24 cellular contexts compared by ENCODE assay signal in the genomic region with DNA sequence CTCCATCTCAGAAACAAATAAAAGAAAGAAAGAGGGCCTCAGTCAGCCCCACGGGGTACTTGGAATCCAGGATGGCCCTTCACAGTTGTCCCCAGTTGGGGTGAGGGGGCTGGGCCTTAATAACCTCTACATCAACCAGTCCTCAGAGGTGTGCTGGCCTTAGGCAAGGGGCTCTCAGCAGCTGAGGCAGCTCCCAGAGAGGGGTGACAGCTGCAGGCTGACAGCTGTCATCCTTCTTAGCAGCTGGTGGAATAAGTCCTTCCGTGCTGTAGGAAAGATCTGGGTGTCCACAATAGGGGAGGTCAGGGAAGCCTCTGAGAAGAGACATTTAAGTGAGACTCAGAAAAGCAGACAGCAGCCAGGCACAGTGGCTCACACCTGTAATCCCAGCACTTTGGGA. TPM values are rescaled to one million over a fixed set of nuclear protein-coding genes. Genes with fewer than 3 reads are reported as not detected.
DNase-seq lines count a peak whose midpoint lies in the region; ATAC-seq, FAIRE-seq and TF ChIP-seq lines count a peak whose summit lies in the region.
"Had no signal": no experiment of that assay in that cellular context is flagged by ENCODE, and none has a peak within 500 bp of the region (broad histone marks: within the 10 kb centered on the region; RNA-seq: fewer than 3 reads in every experiment).

No MANE protein-coding gene starts in this region.

- H3K9me1 ChIP-seq in K562 (ENCODE audit: control insufficient read depth, insufficient read depth, low read length) = no peaks in the 10 kb centered on the region

- no peaks in the 10 kb centered on the region for H3K79me2 ChIP-seq in K562 (ENCODE audit: control insufficient read depth, insufficient read depth, low read length)
- no peaks in the 10 kb centered on the region for H3K79me2 ChIP-seq in osteoblast (ENCODE audit: insufficient read depth, low read length)

- H4K20me1 ChIP-seq in K562 (replicated peaks; ENCODE audit: control insufficient read depth, insufficient read depth, low read length) (no peaks in the 10 kb centered on the region), osteoblast (ENCODE audit: insufficient read depth, low read length) (no peaks in the 10 kb centered on the region)

- in situ Hi-C loops in K562 (cut with MboI) = no loop called here

- WGBS in K562 (ENCODE audit: insufficient coverage, low coverage, missing lambda C conversion rate) = 29% methylated on average over 1 of the region's 2 CpGs
- 65 to 83% methylated on average over 2 of the region's 2 CpGs for WGBS in upper lobe of left lung, 2 donors

- H3K9me3 ChIP-seq in K562 (replicated peaks; ENCODE audit: control insufficient read depth, insufficient read depth, low read depth, low read length) = no peaks in the 10 kb centered on the region
- no peaks in the 10 kb centered on the region for H3K9me3 ChIP-seq in osteoblast (ENCODE audit: low read depth, low read length)
- H3K9me3 ChIP-seq in upper lobe of left lung = no peaks in the 10 kb centered on the region

- CTCF ChIA-PET in K562 (lab: Yijun Ruan, JAX; ENCODE audit: low intra/inter-chr PET ratio) = no interaction called here

- H3K9ac ChIP-seq in K562 (ENCODE audit: insufficient read depth in 1 of 2, low read depth in 2 of 2, low read length in 2 of 2) = no peak overlapping the region

- H2AFZ ChIP-seq in K562 (ENCODE audit: low read depth, low read length) (no peak overlapping the region), osteoblast (ENCODE audit: low read length) (no peak overlapping the region)

- H3K4me2 ChIP-seq in K562 (ENCODE audit: insufficient read depth, low read length) (no peak overlapping the region), osteoblast (ENCODE audit: insufficient read depth, low read length) (no peak overlapping the region)

- FAIRE-seq in K562 (lab: Jason Lieb, UNC) = no peak
- FAIRE-seq: HepG2 had no signal

- no peak overlapping the region for H3K4me3 ChIP-seq in K562
- H3K4me3 ChIP-seq in osteoblast (ENCODE audit: insufficient read depth, low read length) = no peak overlapping the region
- no peak overlapping the region for H3K4me3 ChIP-seq in upper lobe of left lung

- peaks cover 0 to 39% of the 10 kb centered on the region in 2 experiments; a peak in 2 of 5 replicates for H3K4me1 ChIP-seq in K562 (replicated peaks in 1 of 2; ENCODE audit: control insufficient read depth in 2 of 2, insufficient read depth in 2 of 2, low read length in 2 of 2)
- no peaks in the 10 kb centered on the region for H3K4me1 ChIP-seq in osteoblast (ENCODE audit: insufficient read depth, low read length)
- H3K4me1 ChIP-seq in upper lobe of left lung = peaks cover 4 to 12% (median 5%) of the 10 kb centered on the region in 4 donors

- ATAC-seq in K562 = no peak
- ATAC-seq in HG03196 (IDR thresholded peaks at IDR 0.05; ENCODE audit: unreplicated experiment) = no peak
- ATAC-seq in GM21381 (IDR thresholded peaks at IDR 0.05; ENCODE audit: unreplicated experiment) = no peak
- ATAC-seq in upper lobe of left lung (ENCODE audit: low FRiP score in 2 of 2) = no peak
- ATAC-seq: CD8-positive, alpha-beta T cell; HepG2 had no signal

- TF ChIP-seq RAD21 in K562 (CRISPR knock-in tag; conservative IDR thresholded peaks at IDR 0.05 in 1 of 2, IDR thresholded peaks at IDR 0.05 in 1 of 2) = no peak

- peak; percentile 65 for DNase-seq in NCI-H2171 treated with DMSO at 0.1 percent for 48 hours (lab: John Stamatoyannopoulos, UW)
- no peak for DNase-seq in NCI-H2171 (lab: John Stamatoyannopoulos, UW)
- peak; percentile 91 to 95 for DNase-seq in NCI-H524 (lab: John Stamatoyannopoulos, UW)
- no peak for DNase-seq in K562 (ENCODE audit: extremely low read depth in 1 of 4, low spot score in 3 of 4)
- peak; percentile 78 for DNase-seq in osteoblast (ENCODE audit: insufficient read length, low spot score, missing footprints)
- DNase-seq in upper lobe of left lung = no peak
- DNase-seq: 8988T; C1 segment of cervical spinal cord; CD8-positive, alpha-beta T cell; DMS79; H9; HFFc6; KG1; NCI-H1694 treated with DMSO at 0.1 percent for 48 hours; NCI-H2107; NCI-H2227 treated with DMSO at 0.1 percent for 48 hours; NCI-H510A; NCI-H774; Right ventricle myocardium superior had no signal

- TF ChIP-seq EP300 in K562 (IDR thresholded peaks at IDR 0.05; ENCODE audit: low read length) (no peak), upper lobe of left lung (IDR thresholded peaks at IDR 0.05) (no peak)

- intact Hi-C loops in K562 (cut with micrococcal nuclease) = no loop called here

- H3K27me3 ChIP-seq in K562 (ENCODE audit: control insufficient read depth in 2 of 2, insufficient read depth in 2 of 2, low read length in 2 of 2) = peaks cover 18 to 23% of the 10 kb centered on the region in 2 experiments; a peak in 3 of 5 replicates
- no peaks in the 10 kb centered on the region for H3K27me3 ChIP-seq in osteoblast (ENCODE audit: insufficient read depth, low read length)
- H3K27me3 ChIP-seq in upper lobe of left lung = no peaks in the 10 kb centered on the region

- POLR2A ChIA-PET in K562 (lab: Yijun Ruan, JAX) = interaction anchor here (1.7 kb wide), 1 partner anchor 13 kb away, joined by 3 read pairs; no protein-coding TSS in a partner anchor

- TF ChIP-seq CTCF in K562 (IDR thresholded peaks at IDR 0.05 in 2 of 3, conservative IDR thresholded peaks at IDR 0.05 in 1 of 3; ENCODE audit: insufficient read depth in 2 of 3, low read depth in 1 of 3, low read length in 3 of 3) (no peak), osteoblast (IDR thresholded peaks at IDR 0.05; ENCODE audit: extremely low read depth, low read depth, low read length) (no peak), upper lobe of left lung (IDR thresholded peaks at IDR 0.05) (no peak)

- no TSS peak for BruUV-seq in K562 (replicated peaks; lab: Mats Ljungman, UMichigan)

- TF ChIP-seq POLR2A in K562 (conservative IDR thresholded peaks at IDR 0.05) (no peak), upper lobe of left lung (IDR thresholded peaks at IDR 0.05) (no peak)

- H3K27ac ChIP-seq in K562 (ENCODE audit: extremely low read depth, low read depth, low read length) (no peak overlapping the region), osteoblast (ENCODE audit: low read depth, low read length) (no peak overlapping the region), upper lobe of left lung (no peak overlapping the region)
- H3K27ac ChIP-seq: HL-60 had no signal

- H3K36me3 ChIP-seq in K562 (ENCODE audit: control insufficient read depth, insufficient read depth, low read length) (no peaks in the 10 kb centered on the region), osteoblast (ENCODE audit: insufficient read depth, low read length) (no peaks in the 10 kb centered on the region), upper lobe of left lung (peaks cover 6 to 48% (median 21%) of the 10 kb centered on the region in 4 donors)

RNA-seq across cellular contexts. Expression of a gene that starts 7.4 kb away (rescaled TPM):
- total RNA-seq in K562 (2011; cell fraction: chromatin; rRNA removed; ENCODE audit: low replicate concordance) = 3.4 and 9.2 TPM in 2 replicates
- total RNA-seq in K562 (2011; cell fraction: nucleolus; rRNA removed) = 3.7 and 5.5 TPM in 2 replicates
- total RNA-seq in K562 (2011; cell fraction: nucleoplasm; rRNA removed) = 3.0 and 4.9 TPM in 2 replicates
- total RNA-seq in K562 (2014; rRNA removed) = 0.14 and 0.41 TPM in 2 replicates
- 0.06 and 0.07 TPM in 2 replicates for total RNA-seq in K562 (2014; rRNA removed; fragmentation: Illumina TruSeq; extraction: Trizol)
- 0.33 and 0.38 TPM in 2 replicates for total RNA-seq in K562 (2015; rRNA removed; fragmentation: Illumina TruSeq; extraction: Trizol)
- 1.3 and 1.9 TPM in 2 replicates for total RNA-seq in K562 (2021)
- polyA plus RNA-seq in K562 (2011; rRNA removed) = 0.18 and 1.5 TPM in 2 replicates
- polyA plus RNA-seq in K562 (2011; cell fraction: cytosol; rRNA removed) = 0.31 and 0.64 TPM in 2 replicates
- polyA plus RNA-seq in K562 (2011; cell fraction: nucleus; rRNA removed) = 4.7 and 6.3 TPM in 2 replicates
- 1.6 and 3.8 TPM in 2 replicates for polyA plus RNA-seq in K562 (2012)
- 0.45 and 0.47 TPM in 2 replicates for polyA plus RNA-seq in K562 (2014; fragmentation: Illumina TruSeq; extraction: Trizol)
- polyA plus RNA-seq in K562 (2014; fragmentation: Nextera tagmentation; extraction: Ambion mirVana) = not detected
- polyA plus RNA-seq in K562 (2014; rRNA removed) = 0.76 and 1.1 TPM in 2 replicates
- polyA minus RNA-seq in K562 (2011; rRNA and poly(A)+ RNA removed) = 0.56 and 0.72 TPM in 2 replicates
- polyA minus RNA-seq in K562 (2011; cell fraction: cytosol; rRNA and poly(A)+ RNA removed) = 2.5 and 2.6 TPM in 2 replicates
- 0.94 and 1.2 TPM in 2 replicates for polyA minus RNA-seq in K562 (2011; cell fraction: nucleus; rRNA and poly(A)+ RNA removed)
- 4.3 and 4.4 TPM in 2 replicates for total RNA-seq in osteoblast
- total RNA-seq in upper lobe of left lung = 100 to 1,000 TPM; 246 to 557 (median 274) TPM
- total RNA-seq: CD8-positive, alpha-beta T cell; T-helper 1 cell treated with Interleukin-12 subunit alpha and Interleukin-12 subunit beta and Interleukin-4 antibody, amounts not matched to agents 30 ng/mL and 1 ng/mL, for 36 hours had no signal

RNA-seq across cellular contexts. Expression of a gene that starts 29.8 kb away (rescaled TPM):
- total RNA-seq in K562 (2011; cell fraction: chromatin; rRNA removed; ENCODE audit: low replicate concordance) = 51.7 and 114 TPM in 2 replicates
- 140 and 162 TPM in 2 replicates for total RNA-seq in K562 (2011; cell fraction: nucleolus; rRNA removed)
- 124 and 148 TPM in 2 replicates for total RNA-seq in K562 (2011; cell fraction: nucleoplasm; rRNA removed)
- total RNA-seq in K562 (2014; rRNA removed) = 65.3 and 78.5 TPM in 2 replicates
- 29.8 and 34.9 TPM in 2 replicates for total RNA-seq in K562 (2014; rRNA removed; fragmentation: Illumina TruSeq; extraction: Trizol)
- 33.8 and 36.5 TPM in 2 replicates for total RNA-seq in K562 (2015; rRNA removed; fragmentation: Illumina TruSeq; extraction: Trizol)
- total RNA-seq in K562 (2021) = 83.6 and 84.8 TPM in 2 replicates
- 32.7 and 73.0 TPM in 2 replicates for polyA plus RNA-seq in K562 (2011; rRNA removed)
- polyA plus RNA-seq in K562 (2011; cell fraction: cytosol; rRNA removed) = 78.1 and 87.1 TPM in 2 replicates
- polyA plus RNA-seq in K562 (2011; cell fraction: nucleus; rRNA removed) = 35.6 and 37.9 TPM in 2 replicates
- 76.8 and 118 TPM in 2 replicates for polyA plus RNA-seq in K562 (2012)
- 92.7 and 94.9 TPM in 2 replicates for polyA plus RNA-seq in K562 (2014; fragmentation: Illumina TruSeq; extraction: Trizol)
- 1 to 10 TPM; 3.9 to 4.9 TPM for polyA plus RNA-seq in K562 (2014; fragmentation: Nextera tagmentation; extraction: Ambion mirVana)
- polyA plus RNA-seq in K562 (2014; rRNA removed) = 41.4 and 43.6 TPM in 2 replicates
- polyA minus RNA-seq in K562 (2011; rRNA and poly(A)+ RNA removed) = 29.4 and 29.7 TPM in 2 replicates
- polyA minus RNA-seq in K562 (2011; cell fraction: cytosol; rRNA and poly(A)+ RNA removed) = 43.7 and 44.6 TPM in 2 replicates
- polyA minus RNA-seq in K562 (2011; cell fraction: nucleus; rRNA and poly(A)+ RNA removed) = 9.2 and 15.6 TPM in 2 replicates
- 38.9 and 46.0 TPM in 2 replicates for total RNA-seq in osteoblast
- 100 to 1,000 TPM in 4 of 6 donors, 10 to 100 TPM in 2; 52.2 to 152 (median 109) TPM for total RNA-seq in upper lobe of left lung

RNA-seq across cellular contexts. Expression of a gene that starts 38.6 kb away (rescaled TPM):
- total RNA-seq in K562 (2011; cell fraction: chromatin; rRNA removed; ENCODE audit: low replicate concordance) = not detected in 2 replicates
- not detected in 2 replicates for total RNA-seq in K562 (2011; cell fraction: nucleolus; rRNA removed)
- not detected in 2 replicates for total RNA-seq in K562 (2011; cell fraction: nucleoplasm; rRNA removed)
- total RNA-seq in K562 (2014; rRNA removed) (0.09 TPM in 1 of 2 replicates, not detected in the other), K562 (2014; rRNA removed; fragmentation: Illumina TruSeq; extraction: Trizol) (not detected in 2 replicates), K562 (2015; rRNA removed; fragmentation: Illumina TruSeq; extraction: Trizol) (not detected in 2 replicates), K562 (2021) (not detected in 2 replicates), osteoblast (not detected in 2 replicates), upper lobe of left lung (10 to 100 TPM in 1 of 6 donors, 1 to 10 TPM in 5; 2.9 to 10.5 (median 4.5) TPM)
- polyA plus RNA-seq in K562 (2011; rRNA removed) (not detected in 2 replicates), K562 (2014; fragmentation: Illumina TruSeq; extraction: Trizol) (not detected in 2 replicates), K562 (2014; fragmentation: Nextera tagmentation; extraction: Ambion mirVana) (not detected), K562 (2014; rRNA removed) (not detected in 2 replicates)
- polyA plus RNA-seq in K562 (2011; cell fraction: cytosol; rRNA removed) = not detected in 2 replicates
- polyA plus RNA-seq in K562 (2011; cell fraction: nucleus; rRNA removed) = not detected in 2 replicates
- not detected in 2 replicates for polyA plus RNA-seq in K562 (2012)
- not detected in 2 replicates for polyA minus RNA-seq in K562 (2011; rRNA and poly(A)+ RNA removed)
- not detected in 2 replicates for polyA minus RNA-seq in K562 (2011; cell fraction: cytosol; rRNA and poly(A)+ RNA removed)
- polyA minus RNA-seq in K562 (2011; cell fraction: nucleus; rRNA and poly(A)+ RNA removed) = not detected in 2 replicates
- total RNA-seq: CD8-positive, alpha-beta T cell; HFFc6; Right ventricle myocardium superior; T-helper 1 cell treated with Interleukin-12 subunit alpha and Interleukin-12 subunit beta and Interleukin-4 antibody, amounts not matched to agents 30 ng/mL and 1 ng/mL, for 36 hours had no signal

Comparison
In these comparisons a context has a peak if more than half of its experiments do, and no peak if none do; other contexts are left out.
1. DNase-seq: peak in NCI-H2171 treated with DMSO at 0.1 percent for 48 hours (single experiment), NCI-H524 (2 of 2) and osteoblast (single experiment); none in NCI-H2171 (single experiment), K562 (0 of 4) and upper lobe of left lung (0 of 2).
2. RNA of a gene that starts 7.4 kb away (total RNA-seq): 246 to 557 TPM in upper lobe of left lung; 4.3 to 4.4 TPM in osteoblast and 0.06 to 9.2 TPM in K562; every median in the first group is over 10 times any median in the second.